In the genomic region with DNA sequence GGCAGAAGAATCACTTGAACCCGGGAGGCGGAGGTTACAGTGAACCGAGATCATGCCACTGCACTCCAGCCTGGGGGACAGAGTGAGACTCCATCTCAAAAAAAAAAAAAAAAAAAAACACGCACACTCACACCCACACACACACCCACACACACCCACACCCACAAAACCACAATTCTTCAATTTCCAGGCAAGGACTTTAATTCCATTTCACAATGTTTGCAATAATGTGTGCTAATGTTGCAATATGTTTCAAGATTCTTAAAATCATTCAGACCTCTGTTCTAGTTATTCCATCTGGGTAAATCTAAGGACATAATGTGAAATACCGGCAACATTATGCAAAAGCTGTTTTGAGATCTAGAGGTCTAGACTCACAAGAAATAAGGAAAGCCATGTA, we compare ENCODE assay signal across 12 cellular contexts. TPM values are rescaled to one million over a fixed set of nuclear protein-coding genes. Genes with fewer than 3 reads are reported as not detected.
DNase-seq lines count a peak whose midpoint lies in the region; ATAC-seq and TF ChIP-seq lines count a peak whose summit lies in the region.
"Had no signal": no experiment of that assay in that cellular context is flagged by ENCODE, and none has a peak within 500 bp of the region (broad histone marks: within the 10 kb centered on the region; RNA-seq: fewer than 3 reads in every experiment).

No MANE protein-coding gene starts in this region.

- peak overlapping the region; percentile 25 for H3K4me3 Mint-ChIP-seq in T-helper 1 cell treated with Interleukin-12 subunit alpha and Interleukin-12 subunit beta and Interleukin-4 antibody, amounts not matched to agents 30 μg/mL and 1 μg/mL, for 36 hours
- H3K4me3 Mint-ChIP-seq: brain had no signal

- no peak overlapping the region for H3K18ac ChIP-seq in neuronal stem cell (ENCODE audit: low read length)

- H3K79me1 ChIP-seq in neuronal stem cell (ENCODE audit: low read depth, low read length): no peaks in the 10 kb centered on the region

- H3K9me3 Mint-ChIP-seq in T-helper 1 cell treated with Interleukin-12 subunit alpha and Interleukin-12 subunit beta and Interleukin-4 antibody, amounts not matched to agents 30 μg/mL and 1 μg/mL, for 36 hours: peaks cover 28% of the 10 kb centered on the region

- H4K91ac ChIP-seq in neuronal stem cell (ENCODE audit: low read depth, low read length, poor library complexity): no peak overlapping the region

- peaks cover 75% of the 10 kb centered on the region for H3K36me3 Mint-ChIP-seq in T-helper 1 cell treated with Interleukin-12 subunit alpha and Interleukin-12 subunit beta and Interleukin-4 antibody, amounts not matched to agents 30 μg/mL and 1 μg/mL, for 36 hours (ENCODE audit: low read depth)

- no peaks in the 10 kb centered on the region for H3K36me3 ChIP-seq in neuronal stem cell (replicated peaks in 1 of 2; ENCODE audit: control insufficient read depth in 2 of 2, insufficient read depth in 2 of 2, low read length in 2 of 2)

- no peak overlapping the region for H2BK120ac ChIP-seq in neuronal stem cell (ENCODE audit: low read depth, low read length)

- 100% methylated on average over 1 of the region's 5 CpGs; no CpG with 5 or more reads in 1 of the 2 donors for WGBS in neuronal stem cell (ENCODE audit: extremely low coverage in 2 of 2, insufficient read length in 2 of 2, insufficient replicate concordance in 1 of 2), 2 donors

- H2BK12ac ChIP-seq in neuronal stem cell (ENCODE audit: low read length): no peak overlapping the region

- H3K4me3 ChIP-seq in neuronal stem cell (ENCODE audit: low read length in 2 of 2): no peak overlapping the region

- H2BK15ac ChIP-seq in neuronal stem cell (ENCODE audit: low read length): no peak overlapping the region

- CTCF ChIA-PET in RWPE1 (lab: Yijun Ruan, JAX): no interaction called here

- H3K27ac ChIP-seq in neuronal stem cell (replicated peaks; ENCODE audit: low read length) (no peak overlapping the region), RWPE1 (no peak overlapping the region)

- H3K14ac ChIP-seq in neuronal stem cell (ENCODE audit: low read length): no peak overlapping the region

- H3K9ac ChIP-seq in neuronal stem cell (ENCODE audit: low read depth, low read length, poor library complexity): no peak overlapping the region

- H3K4me1 ChIP-seq in neuronal stem cell (ENCODE audit: control insufficient read depth in 2 of 2, insufficient read depth in 1 of 2, low read depth in 1 of 2, low read length in 2 of 2): no peaks in the 10 kb centered on the region

- DNase-seq in Right ventricle myocardium superior: no peak
- no peak for DNase-seq in left ventricle myocardium superior
- DNase-seq in fibroblast of gingiva (ENCODE audit: low read depth): peak; percentile 96
- DNase-seq in stromal cell of bone marrow (ENCODE audit: low read depth): peak; percentile 72
- DNase-seq in glomerular visceral epithelial cell (ENCODE audit: extremely low spot score): no peak
- DNase-seq in neuronal stem cell (ENCODE audit: low spot score): no peak
- DNase-seq in RWPE1 (ENCODE audit: low spot score): no peak
- DNase-seq: COR-L47, T1000 had no signal

- peak; percentile 18 for ATAC-seq in Right ventricle myocardium superior (ENCODE audit: poor library complexity)
- no peak for ATAC-seq in left ventricle myocardium superior

- H4K8ac ChIP-seq in neuronal stem cell (ENCODE audit: low read depth, low read length): no peak overlapping the region

- no peak overlapping the region for H3K4ac ChIP-seq in neuronal stem cell (ENCODE audit: low read length)

- H2BK5ac ChIP-seq in neuronal stem cell (ENCODE audit: low read length): no peak overlapping the region

- peaks cover 27% of the 10 kb centered on the region for H3K4me1 Mint-ChIP-seq in T-helper 1 cell treated with Interleukin-12 subunit alpha and Interleukin-12 subunit beta and Interleukin-4 antibody, amounts not matched to agents 30 μg/mL and 1 μg/mL, for 36 hours (ENCODE audit: low read depth)
- H3K4me1 Mint-ChIP-seq: brain had no signal

- TF ChIP-seq CTCF in RWPE1 (conservative IDR thresholded peaks at IDR 0.05; ENCODE audit: low read depth): no peak

- H3K23ac ChIP-seq in neuronal stem cell (ENCODE audit: low read depth, low read length, poor library complexity): no peak overlapping the region

- no peaks in the 10 kb centered on the region for H3K9me3 ChIP-seq in neuronal stem cell (replicated peaks in 1 of 2; ENCODE audit: control insufficient read depth in 2 of 2, insufficient read depth in 1 of 2, low read depth in 1 of 2, low read length in 2 of 2)

- no peak overlapping the region for H3K4me2 ChIP-seq in neuronal stem cell (ENCODE audit: insufficient read depth, low read length, poor library complexity, severe bottlenecking)

- H2AK5ac ChIP-seq in neuronal stem cell (ENCODE audit: low read depth, low read length): no peak overlapping the region

- POLR2A ChIA-PET in RWPE1 (lab: Yijun Ruan, JAX; ENCODE audit: low non-redundant PET): no interaction called here

- H2AFZ ChIP-seq in neuronal stem cell (ENCODE audit: low read length): no peak overlapping the region

- intact Hi-C loops in Right ventricle myocardium superior (cut with DNase I) (no loop called here), left ventricle myocardium superior (cut with micrococcal nuclease) (no loop called here)

- H3K27me3 Mint-ChIP-seq in T-helper 1 cell treated with Interleukin-12 subunit alpha and Interleukin-12 subunit beta and Interleukin-4 antibody, amounts not matched to agents 30 μg/mL and 1 μg/mL, for 36 hours (ENCODE audit: low read depth): no peaks in the 10 kb centered on the region

- H3K27ac Mint-ChIP-seq in T-helper 1 cell treated with Interleukin-12 subunit alpha and Interleukin-12 subunit beta and Interleukin-4 antibody, amounts not matched to agents 30 μg/mL and 1 μg/mL, for 36 hours: peak overlapping the region; percentile 73
- H3K27ac Mint-ChIP-seq: brain had no signal

- no peaks in the 10 kb centered on the region for H3K27me3 ChIP-seq in neuronal stem cell (ENCODE audit: control insufficient read depth in 3 of 3, insufficient read depth in 3 of 3, low read depth in 1 of 3, low read length in 3 of 3)

RNA-seq across cellular contexts. Expression of gene CCDC69, which starts 28.3 kb away (rescaled TPM):
- total RNA-seq in Right ventricle myocardium superior: 178 TPM
- total RNA-seq in left ventricle myocardium superior: 178 TPM
- 0.03 TPM for polyA plus RNA-seq in neuronal stem cell (2013, experiment 1 of 2)
- polyA plus RNA-seq in neuronal stem cell (2013, experiment 2 of 2): 0.03 TPM
- polyA plus RNA-seq: neural cell had no signal

RNA-seq across cellular contexts. Expression of gene ANXA6, which starts 38.0 kb away (rescaled TPM):
- total RNA-seq in Right ventricle myocardium superior: 202 TPM
- 214 TPM for total RNA-seq in left ventricle myocardium superior
- 47.1 TPM for polyA plus RNA-seq in neuronal stem cell (2013, experiment 1 of 2)
- 45.5 TPM for polyA plus RNA-seq in neuronal stem cell (2013, experiment 2 of 2)

RNA-seq across cellular contexts. Expression of gene GM2A, which starts 57.4 kb away (rescaled TPM):
- total RNA-seq in Right ventricle myocardium superior: 26.2 TPM
- 32.1 TPM for total RNA-seq in left ventricle myocardium superior
- polyA plus RNA-seq in neuronal stem cell (2013, experiment 1 of 2): 15.0 TPM
- polyA plus RNA-seq in neuronal stem cell (2013, experiment 2 of 2): 15.6 TPM

Comparison
In these comparisons a context has a peak if more than half of its experiments do, and no peak if none do; other contexts are left out.
1. DNase-seq: peak in fibroblast of gingiva (single experiment) and stromal cell of bone marrow (single experiment); none in Right ventricle myocardium superior (single experiment), left ventricle myocardium superior (single experiment), glomerular visceral epithelial cell (single experiment), neuronal stem cell (single experiment) and RWPE1 (single experiment).